In the genomic region with DNA sequence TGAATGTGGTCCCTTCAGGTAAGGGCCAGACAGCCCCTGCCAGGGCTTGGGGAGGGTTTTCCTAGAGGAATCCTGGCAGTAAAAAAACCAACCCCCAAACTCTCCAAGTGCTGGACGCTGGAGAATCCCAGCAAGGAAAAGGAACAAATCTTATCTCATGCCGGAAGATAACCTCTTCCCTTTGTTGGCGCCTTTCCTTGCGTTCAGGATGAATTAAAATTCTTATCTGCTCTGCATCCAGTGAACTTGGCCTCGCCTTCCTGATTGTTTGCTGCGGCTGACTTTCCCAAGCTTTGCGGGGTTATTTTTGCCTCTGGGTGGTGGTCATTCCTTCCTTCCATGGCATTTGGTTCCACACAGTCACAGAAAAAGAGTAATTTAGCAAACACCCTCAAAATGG, we compare ENCODE assay signal across 11 cellular contexts.
DNase-seq lines count a peak whose midpoint lies in the region; ATAC-seq and TF ChIP-seq lines count a peak whose summit lies in the region.
"Had no signal": no experiment of that assay in that cellular context is flagged by ENCODE, and none has a peak within 500 bp of the region (broad histone marks: within the 10 kb centered on the region; RNA-seq: fewer than 3 reads in every experiment).

No MANE protein-coding gene starts in this region.

- ATAC-seq in CD4-positive, alpha-beta T cell (ENCODE audit: poor library complexity) = no peak
- no peak for ATAC-seq in T-cell (replicated peaks in 1 of 4)
- ATAC-seq in HG02610 (IDR thresholded peaks at IDR 0.05; ENCODE audit: unreplicated experiment) = no peak
- ATAC-seq in HG03095 (IDR thresholded peaks at IDR 0.05; ENCODE audit: unreplicated experiment) = no peak
- no peak for ATAC-seq in HG02884 (IDR thresholded peaks at IDR 0.05; ENCODE audit: unreplicated experiment)
- ATAC-seq: left lobe of liver had no signal

- H3K4me1 Mint-ChIP-seq in CD4-positive, alpha-beta T cell (ENCODE audit: low read depth) = peaks cover 4% of the 10 kb centered on the region
- H3K4me1 Mint-ChIP-seq in T-cell (peaks cover 0 to 4% (median 3%) of the 10 kb centered on the region in 3 donors), neural crest cell (peaks cover 27% of the 10 kb centered on the region)

- CTCF ChIA-PET in CD4-positive, alpha-beta T cell (lab: Charles Lee) = interaction anchor here (2.5 kb wide), 1 partner anchor 702 kb away, joined by 10 read pairs; no protein-coding TSS in a partner anchor
- CTCF ChIA-PET in T-cell (lab: Charles Lee) = interaction anchor here in 1 of 2 donors (1.1 kb wide), 1 partner anchor 19 kb away, joined by 3 read pairs; no protein-coding TSS in a partner anchor

- H3K9me3 ChIP-seq in CD4-positive, alpha-beta T cell (ENCODE audit: control insufficient read depth, low read length) = no peaks in the 10 kb centered on the region
- H3K9me3 ChIP-seq: testis had no signal

- H3K27me3 ChIP-seq in CD4-positive, alpha-beta T cell (ENCODE audit: control insufficient read depth, insufficient read depth, low read length) = no peaks in the 10 kb centered on the region
- H3K27me3 ChIP-seq: testis had no signal

- POLR2A ChIA-PET in CD4-positive, alpha-beta T cell (lab: Charles Lee) = interaction anchor here (1.1 kb wide), 1 partner anchor 19 kb away, joined by 4 read pairs; no protein-coding TSS in a partner anchor
- POLR2A ChIA-PET in T-cell (lab: Charles Lee) = no interaction called here

- H3K36me3 Mint-ChIP-seq in CD4-positive, alpha-beta T cell (ENCODE audit: low read depth) = no peaks in the 10 kb centered on the region
- H3K36me3 Mint-ChIP-seq in T-cell (no peaks in the 10 kb centered on the region), neural crest cell (ENCODE audit: low read depth) (peaks cover 7% of the 10 kb centered on the region)

- no peaks in the 10 kb centered on the region for H3K9me3 Mint-ChIP-seq in CD4-positive, alpha-beta T cell
- H3K9me3 Mint-ChIP-seq in T-cell (no peaks in the 10 kb centered on the region), neural crest cell (peaks cover 9% of the 10 kb centered on the region)

- H3K27ac ChIP-seq in CD4-positive, alpha-beta T cell (ENCODE audit: low read depth, low read length) = no peak overlapping the region

- TF ChIP-seq CTCF in CD4-positive, alpha-beta T cell (IDR thresholded peaks at IDR 0.05) = no peak
- TF ChIP-seq CTCF in fibroblast of pulmonary artery (IDR thresholded peaks at IDR 0.05; ENCODE audit: low read length, missing control alignments) (no peak), neural crest cell (conservative IDR thresholded peaks at IDR 0.05) (no peak)

- H3K4me3 ChIP-seq in fibroblast of pulmonary artery (replicated peaks; ENCODE audit: low read depth, low read length) = peak overlapping the region; percentile 58

- H3K27ac Mint-ChIP-seq in CD4-positive, alpha-beta T cell = no peak overlapping the region
- no peak overlapping the region for H3K27ac Mint-ChIP-seq in T-cell
- peak overlapping the region; percentile 90 for H3K27ac Mint-ChIP-seq in neural crest cell (ENCODE audit: unreplicated experiment)

- H3K27me3 Mint-ChIP-seq in CD4-positive, alpha-beta T cell = peaks cover 16% of the 10 kb centered on the region
- no peaks in the 10 kb centered on the region for H3K27me3 Mint-ChIP-seq in T-cell
- peaks cover 6% of the 10 kb centered on the region for H3K27me3 Mint-ChIP-seq in neural crest cell (ENCODE audit: low read depth)

- DNase-seq in CD4-positive, alpha-beta T cell = no peak
- no peak for DNase-seq in T-cell
- no peak for DNase-seq in fibroblast of pulmonary artery (ENCODE audit: low read depth)
- DNase-seq in neural crest cell (ENCODE audit: low read depth, low spot score) = no peak
- no peak for DNase-seq in NCI-H526 (lab: John Stamatoyannopoulos, UW)
- DNase-seq: activated CD4-positive, alpha-beta T cell treated with anti-CD3 and anti-CD28 coated beads, Interleukin-2, amount 50 U/mL, for 48 hours had no signal

- peak overlapping the region; percentile 58 for H3K4me3 Mint-ChIP-seq in CD4-positive, alpha-beta T cell
- H3K4me3 Mint-ChIP-seq in T-cell (peak overlapping the region; percentile 67 to 74 (median 72)), neural crest cell (peak overlapping the region; percentile 85)

- intact Hi-C loops in CD4-positive, alpha-beta T cell (cut with DNase I, micrococcal nuclease) = no loop called here
